ENCODE assay signal across 12 cellular contexts in genomic region chr9:127987103-127987614, GRCh38. TPM values are rescaled to one million over a fixed set of nuclear protein-coding genes. Genes with fewer than 3 reads are reported as not detected.
DNase-seq lines count a peak whose midpoint lies in the region; ATAC-seq and TF ChIP-seq lines count a peak whose summit lies in the region.
"Had no signal": no experiment of that assay in that cellular context is flagged by ENCODE, and none has a peak within 500 bp of the region (broad histone marks: within the 10 kb centered on the region; RNA-seq: fewer than 3 reads in every experiment).

No MANE protein-coding gene starts in this region.

- no peak overlapping the region for H2AFZ ChIP-seq in GM23248

- no peaks in the 10 kb centered on the region for H3K27me3 ChIP-seq in GM23248 (replicated peaks; ENCODE audit: insufficient read depth)
- no peaks in the 10 kb centered on the region for H3K27me3 ChIP-seq in sigmoid colon
- H3K27me3 ChIP-seq in ascending aorta, result no peaks in the 10 kb centered on the region

- no peak overlapping the region for H3K9ac ChIP-seq in GM23248

- H3K27ac ChIP-seq in GM23248 (peak overlapping the region; percentile 42), sigmoid colon (no peak overlapping the region), ascending aorta (no peak overlapping the region)

- intact Hi-C loops in left ventricle myocardium superior (cut with micrococcal nuclease) (no loop called here), sigmoid colon (cut with DNase I) (no loop called here), ascending aorta (cut with DNase I) (no loop called here)

- H3K9me3 ChIP-seq in GM23248 (ENCODE audit: low read depth), result no peaks in the 10 kb centered on the region
- H3K9me3 ChIP-seq in sigmoid colon, result no peaks in the 10 kb centered on the region
- H3K9me3 ChIP-seq in ascending aorta, result no peaks in the 10 kb centered on the region

- H3K4me3 ChIP-seq in GM23248 (no peak overlapping the region), sigmoid colon (no peak overlapping the region), ascending aorta (no peak overlapping the region)

- H3F3A ChIP-seq in GM23248 (ENCODE audit: insufficient read depth), result peaks cover 8% of the 10 kb centered on the region; the same call in 1 of the 2 replicates

- in situ Hi-C loops in GM23248 (cut with MboI), result no loop called here

- 53 to 55% methylated on average over 9 of the region's 9 CpGs for WGBS in GM23248 (ENCODE audit: low coverage in 1 of 2, low lambda C conversion rate in 2 of 2, missing lambda C conversion rate in 2 of 2), 2 experiments
- 85 to 87% methylated on average over 9 of the region's 9 CpGs for WGBS in sigmoid colon, 2 donors

- H3K4me2 ChIP-seq in GM23248 (ENCODE audit: unreplicated experiment), result no peak overlapping the region

- H3K79me2 ChIP-seq in GM23248 (ENCODE audit: insufficient read depth), result no peaks in the 10 kb centered on the region

- TF ChIP-seq CTCF in sigmoid colon (IDR thresholded peaks at IDR 0.05), result no peak
- no peak for TF ChIP-seq CTCF in ascending aorta (IDR thresholded peaks at IDR 0.05)

- H3K4me1 ChIP-seq in GM23248 (ENCODE audit: insufficient read depth) (no peaks in the 10 kb centered on the region), sigmoid colon (peaks cover 0 to 2% (median under 1%) of the 10 kb centered on the region in 4 donors), ascending aorta (no peaks in the 10 kb centered on the region)

- ATAC-seq in SK-N-SH treated with all-trans-retinoic acid at 6 μM for 48 hours, result peak; percentile 76
- ATAC-seq in left ventricle myocardium superior, result peak; percentile 77
- no peak for ATAC-seq in GM18517 (IDR thresholded peaks at IDR 0.05; ENCODE audit: unreplicated experiment)

- no peaks in the 10 kb centered on the region for H3K9me2 ChIP-seq in GM23248 (ENCODE audit: insufficient read depth)

- H4K20me1 ChIP-seq in GM23248 (ENCODE audit: insufficient read depth), result no peaks in the 10 kb centered on the region

- no peak for TF ChIP-seq POLR2A in sigmoid colon (IDR thresholded peaks at IDR 0.05)

- DNase-seq in A172 (ENCODE audit: low spot score) (peak; percentile 88), GM23248 (peak; percentile 87), left ventricle myocardium superior (peak; percentile 76), sigmoid colon (no peak), ascending aorta (ENCODE audit: low spot score in 2 of 2) (no peak)
- DNase-seq in stimulated activated naive CD4-positive, alpha-beta T cell treated with Interleukin-2 at 50 U/mL for 16 hours (lab: John Stamatoyannopoulos, UW), result no peak
- DNase-seq: activated CD4-positive, alpha-beta T cell treated with anti-CD3 and anti-CD28 coated beads, Interleukin-2, amount 50 U/mL, for 1 hour; amniotic stem cell; Karpas-422; OCI-M1 had no signal

- TF ChIP-seq EP300 in sigmoid colon (IDR thresholded peaks at IDR 0.05), result no peak

- H3K36me3 ChIP-seq in GM23248 (ENCODE audit: low read depth), result no peaks in the 10 kb centered on the region
- H3K36me3 ChIP-seq in sigmoid colon, result no peaks in the 10 kb centered on the region
- H3K36me3 ChIP-seq in ascending aorta, result no peaks in the 10 kb centered on the region

TF ChIP-seq in SK-N-SH treated with all-trans-retinoic acid at 6 μM for 48 hours, 23 proteins besides CTCF, POLR2A, EP300 and RAD21:
- TF ChIP-seq ZFP30 (CRISPR knock-in tag; IDR thresholded peaks at IDR 0.05) (no peak), SNAI2 (CRISPR knock-in tag; IDR thresholded peaks at IDR 0.05) (no peak), ISL1 (CRISPR knock-in tag; IDR thresholded peaks at IDR 0.05) (no peak), OSR1 (CRISPR knock-in tag; IDR thresholded peaks at IDR 0.05) (no peak), ZNF565 (CRISPR knock-in tag; conservative IDR thresholded peaks at IDR 0.05; ENCODE audit: low read depth) (no peak), ESRRG (CRISPR knock-in tag; IDR thresholded peaks at IDR 0.05) (no peak), CSRNP3 (CRISPR knock-in tag; IDR thresholded peaks at IDR 0.05) (no peak), CREB5 (CRISPR knock-in tag; IDR thresholded peaks at IDR 0.05; ENCODE audit: low read depth) (no peak), BACH2 (CRISPR knock-in tag; IDR thresholded peaks at IDR 0.05; ENCODE audit: borderline replicate concordance) (no peak)
- TF ChIP-seq, protein P1, sequence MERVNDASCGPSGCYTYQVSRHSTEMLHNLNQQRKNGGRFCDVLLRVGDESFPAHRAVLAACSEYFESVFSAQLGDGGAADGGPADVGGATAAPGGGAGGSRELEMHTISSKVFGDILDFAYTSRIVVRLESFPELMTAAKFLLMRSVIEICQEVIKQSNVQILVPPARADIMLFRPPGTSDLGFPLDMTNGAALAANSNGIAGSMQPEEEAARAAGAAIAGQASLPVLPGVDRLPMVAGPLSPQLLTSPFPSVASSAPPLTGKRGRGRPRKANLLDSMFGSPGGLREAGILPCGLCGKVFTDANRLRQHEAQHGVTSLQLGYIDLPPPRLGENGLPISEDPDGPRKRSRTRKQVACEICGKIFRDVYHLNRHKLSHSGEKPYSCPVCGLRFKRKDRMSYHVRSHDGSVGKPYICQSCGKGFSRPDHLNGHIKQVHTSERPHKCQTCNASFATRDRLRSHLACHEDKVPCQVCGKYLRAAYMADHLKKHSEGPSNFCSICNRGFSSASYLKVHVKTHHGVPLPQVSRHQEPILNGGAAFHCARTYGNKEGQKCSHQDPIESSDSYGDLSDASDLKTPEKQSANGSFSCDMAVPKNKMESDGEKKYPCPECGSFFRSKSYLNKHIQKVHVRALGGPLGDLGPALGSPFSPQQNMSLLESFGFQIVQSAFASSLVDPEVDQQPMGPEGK (CRISPR knock-in tag; IDR thresholded peaks at IDR 0.05; ENCODE audit: borderline replicate concordance), result no peak

RNA-seq across cellular contexts. Expression of gene EEIG1, which starts 6.4 kb away (rescaled TPM):
- total RNA-seq in A172 (2014; rRNA removed; shearing (Covaris generic)), result 21.4 and 23.6 TPM in 2 replicates
- 6.1 and 29.6 TPM in 2 replicates for total RNA-seq in GM23248 (2014; rRNA removed; shearing (Covaris generic))
- polyA plus RNA-seq in GM23248 (2016; fragmentation: Nextera tagmentation; extraction: Ambion mirVana) (8.9 and 9.3 TPM in 2 replicates), sigmoid colon (10 to 100 TPM; 69.1 to 92.0 (median 77.0) TPM)
- total RNA-seq in left ventricle myocardium superior (21.6 TPM), sigmoid colon (10 to 100 TPM; 10.9 to 32.7 (median 19.2) TPM), ascending aorta (32.8 TPM)

RNA-seq across cellular contexts. Expression of gene DPM2, which starts 49.5 kb away (rescaled TPM):
- 49.7 and 50.5 TPM in 2 replicates for total RNA-seq in A172 (2014; rRNA removed; shearing (Covaris generic))
- 27.0 and 33.3 TPM in 2 replicates for total RNA-seq in GM23248 (2014; rRNA removed; shearing (Covaris generic))
- 62.8 and 66.5 TPM in 2 replicates for polyA plus RNA-seq in GM23248 (2016; fragmentation: Nextera tagmentation; extraction: Ambion mirVana)
- total RNA-seq in left ventricle myocardium superior, result 11.1 TPM
- total RNA-seq in sigmoid colon, result 10 to 100 TPM in 2 of 4 donors, 1 to 10 TPM in 2; 6.0 to 11.9 (median 9.7) TPM
- polyA plus RNA-seq in sigmoid colon, result 10 to 100 TPM; 17.3 to 41.9 (median 24.6) TPM
- 18.2 TPM for total RNA-seq in ascending aorta

RNA-seq across cellular contexts. Expression of gene PIP5KL1, which starts 56.6 kb away (rescaled TPM):
- 1.6 and 3.4 TPM in 2 replicates for total RNA-seq in A172 (2014; rRNA removed; shearing (Covaris generic))
- 5.5 and 16.6 TPM in 2 replicates for total RNA-seq in GM23248 (2014; rRNA removed; shearing (Covaris generic))
- polyA plus RNA-seq in GM23248 (2016; fragmentation: Nextera tagmentation; extraction: Ambion mirVana) (8.8 and 9.4 TPM in 2 replicates), sigmoid colon (1 to 10 TPM in 1 of 3 donors, under 1 TPM in 1, not detected in 1; 0.70 to 1.8 TPM)
- total RNA-seq in left ventricle myocardium superior (not detected), sigmoid colon (1 to 10 TPM in 3 of 4 donors, under 1 TPM in 1; 0.16 to 4.2 (median 2.6) TPM), ascending aorta (not detected)

Comparison
In these comparisons a context has a peak if more than half of its experiments do, and no peak if none do; other contexts are left out.
1. DNase-seq: peak in A172 (single experiment), GM23248 (single experiment) and left ventricle myocardium superior (single experiment); none in stimulated activated naive CD4-positive, alpha-beta T cell treated with Interleukin-2 at 50 U/mL for 16 hours (single experiment), sigmoid colon (single experiment) and ascending aorta (0 of 2).